11 cellular contexts compared by ENCODE assay signal in the genomic region with DNA sequence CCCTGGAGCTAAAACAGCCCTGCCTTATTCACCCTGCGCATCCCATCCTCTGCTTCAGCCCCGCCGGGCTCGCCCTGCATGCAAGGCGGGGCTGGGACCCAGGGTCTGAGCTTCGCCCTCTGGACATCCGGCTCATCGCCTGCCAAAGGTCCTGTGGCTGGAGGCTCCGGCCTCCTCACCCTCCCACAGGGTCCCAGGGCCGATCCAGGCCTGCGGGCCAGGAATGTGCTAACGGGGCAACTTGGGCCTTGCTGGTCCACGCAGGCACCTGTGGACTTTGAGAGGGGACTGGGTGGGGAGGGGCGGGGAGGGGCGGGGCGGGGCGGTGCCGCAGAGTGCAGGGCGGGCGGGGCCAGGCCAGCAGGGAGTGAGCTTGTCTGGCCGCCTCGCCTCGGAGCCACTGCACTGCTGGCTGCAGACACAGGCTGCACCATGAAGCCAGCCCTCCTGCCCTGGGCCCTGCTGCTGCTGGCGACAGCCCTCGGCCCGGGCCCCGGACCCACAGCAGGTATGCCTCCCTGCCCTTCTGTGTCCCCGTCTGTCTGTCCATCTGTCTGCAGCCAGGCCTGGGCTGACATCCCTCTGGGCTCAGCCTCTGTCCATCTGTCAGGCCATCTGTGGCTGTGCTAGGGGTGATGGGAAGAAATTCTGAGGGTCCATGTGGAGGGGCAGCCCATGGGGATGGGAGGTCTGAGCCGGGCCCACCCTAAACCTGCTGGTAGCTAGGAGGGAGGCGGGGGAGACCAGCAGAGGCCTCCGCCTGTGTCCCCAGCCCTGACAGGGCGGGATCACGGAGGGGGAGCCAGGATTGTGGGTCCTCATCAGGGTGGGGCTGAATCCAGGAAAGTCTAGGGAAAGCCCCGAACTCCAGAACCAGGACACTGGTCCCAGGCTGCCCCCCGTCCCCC. TPM values are rescaled to one million over a fixed set of nuclear protein-coding genes. Genes with fewer than 3 reads are reported as not detected.
DNase-seq lines count a peak whose midpoint lies in the region; ATAC-seq and TF ChIP-seq lines count a peak whose summit lies in the region.
"Had no signal": no experiment of that assay in that cellular context is flagged by ENCODE, and none has a peak within 500 bp of the region (broad histone marks: within the 10 kb centered on the region; RNA-seq: fewer than 3 reads in every experiment).

A gene with protein sequence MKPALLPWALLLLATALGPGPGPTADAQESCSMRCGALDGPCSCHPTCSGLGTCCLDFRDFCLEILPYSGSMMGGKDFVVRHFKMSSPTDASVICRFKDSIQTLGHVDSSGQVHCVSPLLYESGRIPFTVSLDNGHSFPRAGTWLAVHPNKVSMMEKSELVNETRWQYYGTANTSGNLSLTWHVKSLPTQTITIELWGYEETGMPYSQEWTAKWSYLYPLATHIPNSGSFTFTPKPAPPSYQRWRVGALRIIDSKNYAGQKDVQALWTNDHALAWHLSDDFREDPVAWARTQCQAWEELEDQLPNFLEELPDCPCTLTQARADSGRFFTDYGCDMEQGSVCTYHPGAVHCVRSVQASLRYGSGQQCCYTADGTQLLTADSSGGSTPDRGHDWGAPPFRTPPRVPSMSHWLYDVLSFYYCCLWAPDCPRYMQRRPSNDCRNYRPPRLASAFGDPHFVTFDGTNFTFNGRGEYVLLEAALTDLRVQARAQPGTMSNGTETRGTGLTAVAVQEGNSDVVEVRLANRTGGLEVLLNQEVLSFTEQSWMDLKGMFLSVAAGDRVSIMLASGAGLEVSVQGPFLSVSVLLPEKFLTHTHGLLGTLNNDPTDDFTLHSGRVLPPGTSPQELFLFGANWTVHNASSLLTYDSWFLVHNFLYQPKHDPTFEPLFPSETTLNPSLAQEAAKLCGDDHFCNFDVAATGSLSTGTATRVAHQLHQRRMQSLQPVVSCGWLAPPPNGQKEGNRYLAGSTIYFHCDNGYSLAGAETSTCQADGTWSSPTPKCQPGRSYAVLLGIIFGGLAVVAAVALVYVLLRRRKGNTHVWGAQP (plus strand): TSS at position 400 of the 908 bp plus-strand sequence. CDS start 33 bp downstream, at position 433.

- intact Hi-C loops in left ventricle myocardium inferior (cut with micrococcal nuclease) = no loop called here

- H3K27me3 ChIP-seq in RWPE2 (ENCODE audit: insufficient read depth, poor library complexity, severe bottlenecking) (no peaks in the 10 kb centered on the region), left ventricle myocardium inferior (ENCODE audit: low read depth) (no peaks in the 10 kb centered on the region)
- H3K27me3 ChIP-seq in effector memory CD4-positive, alpha-beta T cell (replicated peaks; ENCODE audit: control insufficient read depth, insufficient read depth, low read length, poor library complexity, severe bottlenecking) = no peaks in the 10 kb centered on the region

- ATAC-seq in RWPE2 (ENCODE audit: low read depth) (peak; percentile 27), GM18861 (IDR thresholded peaks at IDR 0.05; ENCODE audit: unreplicated experiment) (no peak)
- ATAC-seq: activated CD8-positive, alpha-beta memory T cell treated with anti-CD3 and anti-CD28 coated beads, Interleukin-2, amount 10 ng/mL, durations not matched to agents 7 days and 5 days had no signal

- no peaks in the 10 kb centered on the region for H3K36me3 ChIP-seq in RWPE2 (ENCODE audit: low read depth)
- peaks cover 8% of the 10 kb centered on the region for H3K36me3 ChIP-seq in left ventricle myocardium inferior
- H3K36me3 ChIP-seq in effector memory CD4-positive, alpha-beta T cell (ENCODE audit: control insufficient read depth, insufficient read depth, low read length) = peaks cover 19% of the 10 kb centered on the region

- no peak for TF ChIP-seq CTCF in RWPE2 (IDR thresholded peaks at IDR 0.05; ENCODE audit: poor library complexity, severe bottlenecking)
- TF ChIP-seq CTCF in left ventricle myocardium inferior (IDR thresholded peaks at IDR 0.05; ENCODE audit: borderline replicate concordance) = no peak

- H3K4me3 ChIP-seq in RWPE2 (ENCODE audit: severe bottlenecking) = no peak within 1 kb of the TSS
- H3K4me3 ChIP-seq in left ventricle myocardium inferior = peak within 1 kb of the TSS; percentile 57
- no peak within 1 kb of the TSS for H3K4me3 ChIP-seq in effector memory CD4-positive, alpha-beta T cell (ENCODE audit: insufficient read depth, low read depth, low read length, poor library complexity, severe bottlenecking)

- H3K27ac ChIP-seq in RWPE2 (ENCODE audit: poor library complexity, severe bottlenecking) (no peak within 1 kb of the TSS), left ventricle myocardium inferior (replicated peaks) (peak within 1 kb of the TSS; percentile 74)
- H3K27ac ChIP-seq in effector memory CD4-positive, alpha-beta T cell (ENCODE audit: insufficient read depth, low read length, poor library complexity, severe bottlenecking) = no peak within 1 kb of the TSS
- H3K27ac ChIP-seq: KMS-11 had no signal

- H3K4me1 ChIP-seq in RWPE2 (ENCODE audit: insufficient read depth, poor library complexity, severe bottlenecking) (no peaks in the 10 kb centered on the region), left ventricle myocardium inferior (peaks cover 51% of the 10 kb centered on the region)
- H3K4me1 ChIP-seq in effector memory CD4-positive, alpha-beta T cell (ENCODE audit: control insufficient read depth, insufficient read depth, low read length, poor library complexity, severe bottlenecking) = no peaks in the 10 kb centered on the region

- in situ Hi-C loops in G401 (cut with HindIII; ENCODE audit: low sequenced_read_pairs) = no loop called here

- DNase-seq in G401 (ENCODE audit: low spot score) (peak; percentile 94), RWPE2 (ENCODE audit: low spot score) (no peak), left ventricle myocardium inferior (peak; percentile 34), retina (peak; percentile 52), T-helper 2 cell (no peak), NCI-H146 treated with DMSO at 0.1 percent for 48 hours (lab: John Stamatoyannopoulos, UW; ENCODE audit: unreplicated experiment) (no peak)
- DNase-seq in effector memory CD4-positive, alpha-beta T cell = no peak
- DNase-seq: activated CD8-positive, alpha-beta memory T cell treated with anti-CD3 and anti-CD28 coated beads, Interleukin-2, amount 10 ng/mL, durations not matched to agents 7 days and 5 days; RPMI8226 had no signal

- H3K9me3 ChIP-seq in RWPE2 (ENCODE audit: severe bottlenecking) (no peaks in the 10 kb centered on the region), left ventricle myocardium inferior (replicated peaks) (no peaks in the 10 kb centered on the region)
- H3K9me3 ChIP-seq in effector memory CD4-positive, alpha-beta T cell (ENCODE audit: control insufficient read depth, low read length) = no peaks in the 10 kb centered on the region

RNA-seq across cellular contexts. Expression of the gene that starts here (rescaled TPM):
- not detected in 2 replicates for total RNA-seq in G401 (2014; rRNA removed; shearing (Covaris generic))
- total RNA-seq in left ventricle myocardium inferior = 3.2 TPM

Comparison
In these comparisons a context has a peak if more than half of its experiments do, and no peak if none do; other contexts are left out.
1. Peak in DNase-seq in G401; RNA of the gene not detected or under 1 TPM.
2. DNase-seq: peak in left ventricle myocardium inferior (single experiment) and retina (single experiment); none in RWPE2 (single experiment), T-helper 2 cell (0 of 5), effector memory CD4-positive, alpha-beta T cell (0 of 3) and NCI-H146 treated with DMSO at 0.1 percent for 48 hours (single experiment).